ENCODE assay signal across 9 cellular contexts in the genomic region with DNA sequence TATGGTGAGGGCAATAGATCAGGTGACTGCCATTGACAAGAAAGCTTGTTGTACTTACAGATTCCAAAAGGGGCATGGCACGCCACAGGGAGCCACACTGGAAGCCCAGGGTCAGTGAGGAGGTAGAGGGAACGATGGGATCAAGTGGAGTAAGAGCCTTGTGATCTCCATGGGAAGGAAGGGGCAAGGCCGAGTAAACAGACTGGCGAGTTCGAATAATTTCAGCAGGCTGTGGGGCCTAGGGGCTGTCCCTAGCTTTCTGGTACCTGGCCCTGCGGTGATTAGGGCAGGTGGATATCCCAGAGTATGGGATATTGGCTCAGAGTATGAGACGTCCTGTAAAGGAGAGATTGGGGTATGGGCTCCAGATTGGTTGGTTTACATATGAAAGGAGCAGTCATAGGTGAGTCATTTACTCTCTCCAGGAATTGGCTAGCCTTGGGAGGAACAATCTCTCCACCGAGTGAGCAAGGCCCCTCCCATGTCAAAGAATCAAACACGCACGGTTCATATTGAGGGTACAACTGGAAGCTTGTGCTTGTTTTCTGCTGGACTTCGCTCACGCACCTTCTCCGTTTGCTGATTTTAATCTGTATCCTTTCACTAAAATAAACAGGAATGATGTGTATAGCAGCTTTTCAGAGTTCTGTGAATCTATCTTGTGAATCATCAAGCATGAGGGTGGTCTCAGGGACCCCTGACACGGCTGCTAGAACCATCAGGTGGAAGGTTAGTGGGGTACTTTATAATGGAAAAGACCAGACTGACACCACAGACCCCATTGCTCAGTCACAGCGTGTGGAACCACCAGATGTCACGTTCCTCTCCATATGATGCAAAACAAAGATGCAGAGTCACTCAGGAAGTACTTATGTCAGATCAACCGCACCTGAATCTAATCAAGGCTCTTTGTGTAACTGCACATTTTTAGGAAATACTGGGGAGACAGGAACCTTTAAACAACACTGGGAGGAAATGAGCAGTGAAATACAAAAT. TPM values are rescaled to one million over a fixed set of nuclear protein-coding genes. Genes with fewer than 3 reads are reported as not detected.
DNase-seq lines count a peak whose midpoint lies in the region; ATAC-seq, FAIRE-seq and TF ChIP-seq lines count a peak whose summit lies in the region.
"Had no signal": no experiment of that assay in that cellular context is flagged by ENCODE, and none has a peak within 500 bp of the region (broad histone marks: within the 10 kb centered on the region; RNA-seq: fewer than 3 reads in every experiment).

No MANE protein-coding gene starts in this region.

- ATAC-seq in GM12878 (no peak), HG03175 (IDR thresholded peaks at IDR 0.05; ENCODE audit: unreplicated experiment) (no peak), HG02678 (IDR thresholded peaks at IDR 0.05; ENCODE audit: unreplicated experiment) (no peak)

- in situ Hi-C loops in GM12878 (cut with MboI): no loop called here

- no peak overlapping the region for H3K4me3 ChIP-seq in GM12878

- no peaks in the 10 kb centered on the region for H3K79me2 ChIP-seq in GM12878 (ENCODE audit: control insufficient read depth, insufficient read depth, low read length)

- H4K20me1 ChIP-seq in GM12878 (ENCODE audit: control insufficient read depth, insufficient read depth): no peaks in the 10 kb centered on the region

- CTCF ChIA-PET in GM12878 (lab: Yijun Ruan, JAX): no interaction called here

- H3K36me3 Mint-ChIP-seq in activated T-cell treated with anti-CD3 and anti-CD28 coated beads, Interleukin-2, amount 50 U/mL, for 24 hours (ENCODE audit: low read depth): peaks cover 50% of the 10 kb centered on the region
- peaks cover 15% of the 10 kb centered on the region for H3K36me3 Mint-ChIP-seq in progenitor cell of endocrine pancreas (ENCODE audit: insufficient read depth)

- peak overlapping the region; percentile 18; the same call in 1 of the 2 replicates for H3K27ac ChIP-seq in GM12878 (ENCODE audit: control insufficient read depth, insufficient read depth)

- no peak overlapping the region for H3K4me3 Mint-ChIP-seq in activated T-cell treated with anti-CD3 and anti-CD28 coated beads, Interleukin-2, amount 50 U/mL, for 24 hours
- no peak overlapping the region for H3K4me3 Mint-ChIP-seq in progenitor cell of endocrine pancreas (ENCODE audit: low read depth)

- no peak for FAIRE-seq in GM12878 (lab: Jason Lieb, UNC)

- peaks cover 16% of the 10 kb centered on the region for H3K4me1 Mint-ChIP-seq in activated T-cell treated with anti-CD3 and anti-CD28 coated beads, Interleukin-2, amount 50 U/mL, for 24 hours (ENCODE audit: low read depth)
- H3K4me1 Mint-ChIP-seq in progenitor cell of endocrine pancreas (ENCODE audit: low read depth): peaks cover 4% of the 10 kb centered on the region

- WGBS in GM12878 (ENCODE audit: insufficient coverage, insufficient replicate concordance, low lambda C conversion rate, missing lambda C conversion rate): 82% methylated on average over 17 of the region's 17 CpGs

- TF ChIP-seq POLR2A in GM12878 (IDR thresholded peaks at IDR 0.05; ENCODE audit: low read depth, low read length): no peak

- H3K4me1 ChIP-seq in GM12878 (ENCODE audit: control insufficient read depth, insufficient read depth, low read length): no peaks in the 10 kb centered on the region

- POLR2A ChIA-PET in GM12878 (lab: Charles Lee): no interaction called here

- peaks cover 0 to 11% of the 10 kb centered on the region in 2 experiments for H3K36me3 ChIP-seq in GM12878 (ENCODE audit: control insufficient read depth in 2 of 2, insufficient read depth in 2 of 2, low read length in 1 of 2)

- no peaks in the 10 kb centered on the region for H3K9me3 Mint-ChIP-seq in activated T-cell treated with anti-CD3 and anti-CD28 coated beads, Interleukin-2, amount 50 U/mL, for 24 hours
- peaks cover 3% of the 10 kb centered on the region for H3K9me3 Mint-ChIP-seq in progenitor cell of endocrine pancreas (ENCODE audit: low read depth)

- TF ChIP-seq RAD21 in GM12878 (IDR thresholded peaks at IDR 0.05; ENCODE audit: insufficient read depth, low read depth, low read length): no peak

- no peak for TF ChIP-seq CTCF in GM12878 (IDR thresholded peaks at IDR 0.05 in 2 of 3, conservative IDR thresholded peaks at IDR 0.05 in 1 of 3; ENCODE audit: control insufficient read depth in 2 of 3, extremely low read depth in 1 of 3, insufficient read depth in 1 of 3, low read depth in 3 of 3, low read length in 3 of 3)
- TF ChIP-seq CTCF in progenitor cell of endocrine pancreas (IDR thresholded peaks at IDR 0.05; ENCODE audit: unreplicated experiment): no peak

- H3K27ac Mint-ChIP-seq in activated T-cell treated with anti-CD3 and anti-CD28 coated beads, Interleukin-2, amount 50 U/mL, for 24 hours: peak overlapping the region; percentile 87
- H3K27ac Mint-ChIP-seq in progenitor cell of endocrine pancreas: peak overlapping the region; percentile 80

- H3K4me2 ChIP-seq in GM12878 (ENCODE audit: control insufficient read depth, insufficient read depth): no peak overlapping the region

- H3K9me3 ChIP-seq in GM12878 (replicated peaks; ENCODE audit: control insufficient read depth, insufficient read depth, low read length): no peaks in the 10 kb centered on the region

- no TSS peak for BruUV-seq in GM12878 (replicated peaks; lab: Mats Ljungman, UMichigan)

- DNase-seq in activated T-cell treated with anti-CD3 and anti-CD28 coated beads, Interleukin-2, amount 50 U/mL, for 24 hours: peak; percentile 25
- DNase-seq in activated T-cell treated with anti-CD3 and anti-CD28 coated beads for 4 hours: no peak
- DNase-seq in NCI-H510A (lab: John Stamatoyannopoulos, UW): peak; percentile 7
- DNase-seq in GM12878 (ENCODE audit: low read depth, low spot score): no peak
- DNase-seq in progenitor cell of endocrine pancreas (ENCODE audit: low spot score, unreplicated experiment): no peak
- no peak for DNase-seq in NCI-H2029 (lab: John Stamatoyannopoulos, UW)
- DNase-seq: NCI-H1930 had no signal

- no peak overlapping the region for H3K9ac ChIP-seq in GM12878 (ENCODE audit: control insufficient read depth, insufficient read depth, low read length)

- no peak for TF ChIP-seq EP300 in GM12878 (IDR thresholded peaks at IDR 0.05; ENCODE audit: borderline replicate concordance in 1 of 2, control insufficient read depth in 1 of 2, low read depth in 2 of 2, low read length in 2 of 2)

- H3K27me3 ChIP-seq in GM12878 (replicated peaks in 1 of 2; ENCODE audit: control insufficient read depth in 2 of 2, insufficient read depth in 2 of 2, low read length in 1 of 2): no peaks in the 10 kb centered on the region

- no peaks in the 10 kb centered on the region for H3K27me3 Mint-ChIP-seq in activated T-cell treated with anti-CD3 and anti-CD28 coated beads, Interleukin-2, amount 50 U/mL, for 24 hours
- no peaks in the 10 kb centered on the region for H3K27me3 Mint-ChIP-seq in progenitor cell of endocrine pancreas

- H2AFZ ChIP-seq in GM12878 (ENCODE audit: control insufficient read depth, low read depth, low read length): no peak overlapping the region

- intact Hi-C loops in GM12878 (cut with micrococcal nuclease; ENCODE audit: unreplicated experiment): no loop called here

- SMC1A ChIA-PET in GM12878 (lab: Charles Lee; ENCODE audit: uncharacterized antibody, unreplicated experiment): no interaction called here

- RAD21 ChIA-PET in GM12878 (lab: Charles Lee; ENCODE audit: unreplicated experiment): no interaction called here

RNA-seq across cellular contexts. Expression of a gene that starts 27.9 kb away (rescaled TPM):
- total RNA-seq in GM12878 (2013; cell fraction: nucleolus; rRNA removed): 68.6 and 74.4 TPM in 2 replicates
- total RNA-seq in GM12878 (2014; rRNA removed) (61.9 and 69.8 TPM in 2 replicates), GM12878 (2014; rRNA removed; fragmentation: Illumina TruSeq; extraction: Trizol) (69.9 and 70.7 TPM in 2 replicates), GM12878 (2021) (102 and 106 TPM in 2 replicates), progenitor cell of endocrine pancreas (75.0 and 79.0 TPM in 2 replicates)
- polyA plus RNA-seq in GM12878 (2011; ENCODE audit: low read depth): 71.7 TPM
- polyA plus RNA-seq in GM12878 (2011; rRNA removed) (119 and 151 TPM in 2 replicates), GM12878 (2014; fragmentation: Illumina TruSeq; extraction: Trizol) (108 and 137 TPM in 2 replicates), GM12878 (2014; fragmentation: Nextera tagmentation; extraction: Ambion mirVana) (100 to 1,000 TPM; 358 to 359 TPM), GM12878 (2014; rRNA removed) (122 and 137 TPM in 2 replicates), GM12878 (2016; fragmentation: Nextera tagmentation; extraction: Ambion mirVana) (100 to 1,000 TPM; 260 to 266 TPM)
- 58.7 and 78.4 TPM in 2 replicates for polyA plus RNA-seq in GM12878 (2011; cell fraction: cytosol; rRNA removed)
- 65.7 and 69.1 TPM in 2 replicates for polyA plus RNA-seq in GM12878 (2011; cell fraction: nucleus; rRNA removed)
- 123 and 162 TPM in 2 replicates for polyA plus RNA-seq in GM12878 (2012)
- 30.8 and 41.5 TPM in 2 replicates for polyA minus RNA-seq in GM12878 (2011; rRNA and poly(A)+ RNA removed)
- polyA minus RNA-seq in GM12878 (2011; cell fraction: cytosol; rRNA and poly(A)+ RNA removed): 11.5 and 15.1 TPM in 2 replicates
- polyA minus RNA-seq in GM12878 (2011; cell fraction: nucleus; rRNA and poly(A)+ RNA removed): 16.2 and 21.0 TPM in 2 replicates

RNA-seq across cellular contexts. Expression of a gene that starts 29.0 kb away (rescaled TPM):
- 83.5 and 88.1 TPM in 2 replicates for total RNA-seq in GM12878 (2013; cell fraction: nucleolus; rRNA removed)
- total RNA-seq in GM12878 (2014; rRNA removed) (61.7 and 72.9 TPM in 2 replicates), GM12878 (2014; rRNA removed; fragmentation: Illumina TruSeq; extraction: Trizol) (66.3 and 70.3 TPM in 2 replicates), GM12878 (2021) (70.0 and 72.3 TPM in 2 replicates), progenitor cell of endocrine pancreas (61.2 and 65.8 TPM in 2 replicates)
- polyA plus RNA-seq in GM12878 (2011; ENCODE audit: low read depth): 17.9 TPM
- polyA plus RNA-seq in GM12878 (2011; rRNA removed) (28.2 and 34.8 TPM in 2 replicates), GM12878 (2014; fragmentation: Illumina TruSeq; extraction: Trizol) (77.4 and 86.7 TPM in 2 replicates), GM12878 (2014; fragmentation: Nextera tagmentation; extraction: Ambion mirVana) (10 to 100 TPM; 26.2 to 29.5 TPM), GM12878 (2014; rRNA removed) (39.5 and 49.9 TPM in 2 replicates), GM12878 (2016; fragmentation: Nextera tagmentation; extraction: Ambion mirVana) (10 to 100 TPM; 43.9 to 65.2 TPM)
- 46.9 and 48.7 TPM in 2 replicates for polyA plus RNA-seq in GM12878 (2011; cell fraction: cytosol; rRNA removed)
- polyA plus RNA-seq in GM12878 (2011; cell fraction: nucleus; rRNA removed): 20.0 and 33.1 TPM in 2 replicates
- polyA plus RNA-seq in GM12878 (2012): 29.3 and 30.7 TPM in 2 replicates
- polyA minus RNA-seq in GM12878 (2011; rRNA and poly(A)+ RNA removed): 67.9 and 68.8 TPM in 2 replicates
- polyA minus RNA-seq in GM12878 (2011; cell fraction: cytosol; rRNA and poly(A)+ RNA removed): 16.3 and 19.5 TPM in 2 replicates
- 26.2 and 42.5 TPM in 2 replicates for polyA minus RNA-seq in GM12878 (2011; cell fraction: nucleus; rRNA and poly(A)+ RNA removed)

RNA-seq across cellular contexts. Expression of a gene that starts 38.1 kb away (rescaled TPM):
- total RNA-seq in GM12878 (2013; cell fraction: nucleolus; rRNA removed): 26.3 and 27.2 TPM in 2 replicates
- total RNA-seq in GM12878 (2014; rRNA removed) (5.9 and 7.4 TPM in 2 replicates), GM12878 (2014; rRNA removed; fragmentation: Illumina TruSeq; extraction: Trizol) (4.3 TPM in 2 replicates), GM12878 (2021) (5.6 and 5.9 TPM in 2 replicates), progenitor cell of endocrine pancreas (10.8 and 13.1 TPM in 2 replicates)
- polyA plus RNA-seq in GM12878 (2011; ENCODE audit: low read depth): 3.7 TPM
- polyA plus RNA-seq in GM12878 (2011; rRNA removed) (4.4 and 5.4 TPM in 2 replicates), GM12878 (2014; fragmentation: Illumina TruSeq; extraction: Trizol) (5.3 and 6.9 TPM in 2 replicates), GM12878 (2014; fragmentation: Nextera tagmentation; extraction: Ambion mirVana) (1 to 10 TPM; 1.2 TPM), GM12878 (2014; rRNA removed) (5.2 and 9.1 TPM in 2 replicates), GM12878 (2016; fragmentation: Nextera tagmentation; extraction: Ambion mirVana) (1 to 10 TPM; 6.4 to 6.5 TPM)
- polyA plus RNA-seq in GM12878 (2011; cell fraction: cytosol; rRNA removed): 10.1 and 14.2 TPM in 2 replicates
- polyA plus RNA-seq in GM12878 (2011; cell fraction: nucleus; rRNA removed): 8.9 and 10.1 TPM in 2 replicates
- polyA plus RNA-seq in GM12878 (2012): 4.5 and 5.1 TPM in 2 replicates
- polyA minus RNA-seq in GM12878 (2011; rRNA and poly(A)+ RNA removed): 9.6 and 21.1 TPM in 2 replicates
- 2.7 and 5.7 TPM in 2 replicates for polyA minus RNA-seq in GM12878 (2011; cell fraction: cytosol; rRNA and poly(A)+ RNA removed)
- polyA minus RNA-seq in GM12878 (2011; cell fraction: nucleus; rRNA and poly(A)+ RNA removed): 4.1 and 5.0 TPM in 2 replicates

RNA-seq across cellular contexts. Expression of a gene that starts 53.3 kb away (rescaled TPM):
- 78.7 and 85.6 TPM in 2 replicates for total RNA-seq in GM12878 (2013; cell fraction: nucleolus; rRNA removed)
- 216 and 234 TPM in 2 replicates for total RNA-seq in GM12878 (2014; rRNA removed)
- total RNA-seq in GM12878 (2014; rRNA removed; fragmentation: Illumina TruSeq; extraction: Trizol): 235 and 238 TPM in 2 replicates
- 194 and 195 TPM in 2 replicates for total RNA-seq in GM12878 (2021)
- 105 TPM for polyA plus RNA-seq in GM12878 (2011; ENCODE audit: low read depth)
- polyA plus RNA-seq in GM12878 (2011; rRNA removed): 187 and 198 TPM in 2 replicates
- polyA plus RNA-seq in GM12878 (2011; cell fraction: cytosol; rRNA removed): 131 and 137 TPM in 2 replicates
- 87.4 and 93.4 TPM in 2 replicates for polyA plus RNA-seq in GM12878 (2011; cell fraction: nucleus; rRNA removed)
- polyA plus RNA-seq in GM12878 (2012): 130 and 131 TPM in 2 replicates
- 280 and 301 TPM in 2 replicates for polyA plus RNA-seq in GM12878 (2014; fragmentation: Illumina TruSeq; extraction: Trizol)
- polyA plus RNA-seq in GM12878 (2014; fragmentation: Nextera tagmentation; extraction: Ambion mirVana): 100 to 1,000 TPM; 187 to 207 TPM
- polyA plus RNA-seq in GM12878 (2014; rRNA removed): 184 and 201 TPM in 2 replicates
- polyA plus RNA-seq in GM12878 (2016; fragmentation: Nextera tagmentation; extraction: Ambion mirVana): 100 to 1,000 TPM; 304 to 312 TPM
- polyA minus RNA-seq in GM12878 (2011; rRNA and poly(A)+ RNA removed): 131 and 168 TPM in 2 replicates
- 35.9 and 55.2 TPM in 2 replicates for polyA minus RNA-seq in GM12878 (2011; cell fraction: cytosol; rRNA and poly(A)+ RNA removed)
- 35.3 and 61.6 TPM in 2 replicates for polyA minus RNA-seq in GM12878 (2011; cell fraction: nucleus; rRNA and poly(A)+ RNA removed)
- 126 and 127 TPM in 2 replicates for total RNA-seq in progenitor cell of endocrine pancreas

RNA-seq across cellular contexts. Expression of a gene that starts 53.5 kb away (rescaled TPM):
- 35.3 and 37.9 TPM in 2 replicates for total RNA-seq in GM12878 (2013; cell fraction: nucleolus; rRNA removed)
- total RNA-seq in GM12878 (2014; rRNA removed) (50.2 and 57.8 TPM in 2 replicates), GM12878 (2014; rRNA removed; fragmentation: Illumina TruSeq; extraction: Trizol) (60.1 and 62.4 TPM in 2 replicates), GM12878 (2021) (56.5 and 57.4 TPM in 2 replicates), progenitor cell of endocrine pancreas (42.1 and 43.0 TPM in 2 replicates)
- 41.6 TPM for polyA plus RNA-seq in GM12878 (2011; ENCODE audit: low read depth)
- polyA plus RNA-seq in GM12878 (2011; rRNA removed) (50.5 and 73.9 TPM in 2 replicates), GM12878 (2014; fragmentation: Illumina TruSeq; extraction: Trizol) (77.9 and 103 TPM in 2 replicates), GM12878 (2014; fragmentation: Nextera tagmentation; extraction: Ambion mirVana) (10 to 100 TPM; 19.6 to 40.6 TPM), GM12878 (2014; rRNA removed) (51.8 and 52.3 TPM in 2 replicates), GM12878 (2016; fragmentation: Nextera tagmentation; extraction: Ambion mirVana) (10 to 100 TPM; 86.4 to 93.1 TPM)
- polyA plus RNA-seq in GM12878 (2011; cell fraction: cytosol; rRNA removed): 30.7 and 33.4 TPM in 2 replicates
- polyA plus RNA-seq in GM12878 (2011; cell fraction: nucleus; rRNA removed): 29.1 and 39.8 TPM in 2 replicates
- polyA plus RNA-seq in GM12878 (2012): 65.6 and 72.2 TPM in 2 replicates
- polyA minus RNA-seq in GM12878 (2011; rRNA and poly(A)+ RNA removed): 9.9 and 12.1 TPM in 2 replicates
- 13.0 and 13.1 TPM in 2 replicates for polyA minus RNA-seq in GM12878 (2011; cell fraction: cytosol; rRNA and poly(A)+ RNA removed)
- 14.3 and 21.2 TPM in 2 replicates for polyA minus RNA-seq in GM12878 (2011; cell fraction: nucleus; rRNA and poly(A)+ RNA removed)

Comparison
In these comparisons a context has a peak if more than half of its experiments do, and no peak if none do; other contexts are left out.
1. DNase-seq: peak in activated T-cell treated with anti-CD3 and anti-CD28 coated beads, Interleukin-2, amount 50 U/mL, for 24 hours (single experiment) and NCI-H510A (single experiment); none in activated T-cell treated with anti-CD3 and anti-CD28 coated beads for 4 hours (single experiment), GM12878 (single experiment), progenitor cell of endocrine pancreas (single experiment) and NCI-H2029 (single experiment).